11 cellular contexts compared by ENCODE assay signal in genomic region chr1:226871636-226872327, GRCh38. TPM values are rescaled to one million over a fixed set of nuclear protein-coding genes. Genes with fewer than 3 reads are reported as not detected.
A peak's percentile ranks its signal among the peaks of the same experiment; 100 is the strongest.
DNase-seq lines count a peak whose midpoint lies in the region; ATAC-seq, FAIRE-seq and TF ChIP-seq lines count a peak whose summit lies in the region.
"Had no signal": no experiment of that assay in that cellular context is flagged by ENCODE, and none has a peak within 500 bp of the region (broad histone marks: within the 10 kb centered on the region; RNA-seq: fewer than 3 reads in every experiment).

No MANE protein-coding gene starts in this region.

- peaks cover 3% of the 10 kb centered on the region for H3K36me3 Mint-ChIP-seq in T-helper 1 cell treated with Interleukin-12 subunit alpha and Interleukin-12 subunit beta and Interleukin-4 antibody, amounts not matched to agents 30 μg/mL and 1 μg/mL, for 36 hours (ENCODE audit: low read depth)
- H3K36me3 Mint-ChIP-seq in activated T-helper 17 cell treated with anti-CD3 and anti-CD28 coated beads, Interleukin-2, amount 50 U/mL, for 72 hours (ENCODE audit: low read depth), result no peaks in the 10 kb centered on the region

- no peaks in the 10 kb centered on the region for H3K9me3 Mint-ChIP-seq in T-helper 1 cell treated with Interleukin-12 subunit alpha and Interleukin-12 subunit beta and Interleukin-4 antibody, amounts not matched to agents 30 μg/mL and 1 μg/mL, for 36 hours
- H3K9me3 Mint-ChIP-seq in activated T-helper 17 cell treated with anti-CD3 and anti-CD28 coated beads, Interleukin-2, amount 50 U/mL, for 72 hours, result no peaks in the 10 kb centered on the region

- no peaks in the 10 kb centered on the region for H3K79me2 ChIP-seq in keratinocyte (ENCODE audit: control insufficient read depth, insufficient read depth, low read length)

- H3K9me1 ChIP-seq in keratinocyte (ENCODE audit: control insufficient read depth, extremely low read depth, insufficient read depth, low read length), result no peaks in the 10 kb centered on the region

- no peak for ATAC-seq in activated T-helper 17 cell treated with anti-CD3 and anti-CD28 coated beads, Interleukin-2, amount 50 U/mL, for 72 hours (replicated peaks)
- no peak for ATAC-seq in GM18502 (IDR thresholded peaks at IDR 0.05; ENCODE audit: poor library complexity, unreplicated experiment)

- H3K27ac ChIP-seq in keratinocyte (ENCODE audit: control insufficient read depth, insufficient read depth, low read length), result no peak overlapping the region
- H3K27ac ChIP-seq: brain microvascular endothelial cell, neutrophil had no signal

- H3K27me3 Mint-ChIP-seq in T-helper 1 cell treated with Interleukin-12 subunit alpha and Interleukin-12 subunit beta and Interleukin-4 antibody, amounts not matched to agents 30 μg/mL and 1 μg/mL, for 36 hours (ENCODE audit: low read depth), result peaks cover 12% of the 10 kb centered on the region
- peaks cover 8% of the 10 kb centered on the region for H3K27me3 Mint-ChIP-seq in activated T-helper 17 cell treated with anti-CD3 and anti-CD28 coated beads, Interleukin-2, amount 50 U/mL, for 72 hours

- no peaks in the 10 kb centered on the region for H3K27me3 ChIP-seq in keratinocyte (ENCODE audit: control insufficient read depth, extremely low read depth, insufficient read depth, low read length)
- H3K27me3 ChIP-seq: brain microvascular endothelial cell had no signal

- no peaks in the 10 kb centered on the region for H3K9me3 ChIP-seq in keratinocyte (ENCODE audit: control insufficient read depth, low read depth, low read length)
- H3K9me3 ChIP-seq: neutrophil had no signal

- peaks cover 19% of the 10 kb centered on the region for H3K4me1 Mint-ChIP-seq in T-helper 1 cell treated with Interleukin-12 subunit alpha and Interleukin-12 subunit beta and Interleukin-4 antibody, amounts not matched to agents 30 μg/mL and 1 μg/mL, for 36 hours (ENCODE audit: low read depth)
- H3K4me1 Mint-ChIP-seq in activated T-helper 17 cell treated with anti-CD3 and anti-CD28 coated beads, Interleukin-2, amount 50 U/mL, for 72 hours, result peaks cover 4% of the 10 kb centered on the region

- no peak overlapping the region for H2AFZ ChIP-seq in keratinocyte (ENCODE audit: control insufficient read depth, low read length)

- dilution Hi-C loops in keratinocyte (cut with MboI; ENCODE audit: extremely low pct_ligation_motif_present, low sequenced_read_pairs), result no loop called here

- H3K4me3 ChIP-seq in keratinocyte (ENCODE audit: control insufficient read depth in 2 of 3, extremely low read depth in 1 of 3, insufficient read depth in 2 of 3, low read depth in 1 of 3, low read length in 3 of 3), result peak overlapping the region; percentile 48 to 70 (median 69)

- TF ChIP-seq CTCF in keratinocyte (optimal IDR thresholded peaks at IDR 0.05 in 1 of 3, IDR thresholded peaks at IDR 0.05 in 1 of 3, conservative IDR thresholded peaks at IDR 0.05 in 1 of 3; ENCODE audit: extremely low read depth in 1 of 3, insufficient read depth in 2 of 3, low read length in 3 of 3), result no peak

- peak overlapping the region; percentile 72 for H3K4me3 Mint-ChIP-seq in T-helper 1 cell treated with Interleukin-12 subunit alpha and Interleukin-12 subunit beta and Interleukin-4 antibody, amounts not matched to agents 30 μg/mL and 1 μg/mL, for 36 hours
- H3K4me3 Mint-ChIP-seq in activated T-helper 17 cell treated with anti-CD3 and anti-CD28 coated beads, Interleukin-2, amount 50 U/mL, for 72 hours, result peak overlapping the region; percentile 69

- peak overlapping the region; percentile 36 for H3K27ac Mint-ChIP-seq in T-helper 1 cell treated with Interleukin-12 subunit alpha and Interleukin-12 subunit beta and Interleukin-4 antibody, amounts not matched to agents 30 μg/mL and 1 μg/mL, for 36 hours
- no peak overlapping the region for H3K27ac Mint-ChIP-seq in activated T-helper 17 cell treated with anti-CD3 and anti-CD28 coated beads, Interleukin-2, amount 50 U/mL, for 72 hours

- DNase-seq in T-helper 1 cell, result no peak
- no peak for DNase-seq in keratinocyte (ENCODE audit: low read depth, low spot score)
- DNase-seq in stimulated activated CD8-positive, alpha-beta memory T cell treated with anti-CD3 and anti-CD28 coated beads, Interleukin-4, amount 100 ng/mL, for 48 hours, result peak; percentile 23
- no peak for DNase-seq in posterior cingulate gyrus
- no peak for DNase-seq in NCI-H187 treated with DMSO at 0.1 percent for 48 hours (lab: John Stamatoyannopoulos, UW)
- DNase-seq: SHP77 treated with DMSO at 0.1 percent for 48 hours had no signal

- H4K20me1 ChIP-seq in keratinocyte (ENCODE audit: control insufficient read depth, extremely low read depth, insufficient read depth, low read length), result no peaks in the 10 kb centered on the region

- no peak for FAIRE-seq in keratinocyte (lab: Jason Lieb, UNC)

- H3K4me1 ChIP-seq in keratinocyte (ENCODE audit: control insufficient read depth, extremely low read depth, insufficient read depth, low read length), result peaks cover 30% of the 10 kb centered on the region

- H3K36me3 ChIP-seq in keratinocyte (ENCODE audit: control insufficient read depth in 2 of 2, extremely low read depth in 1 of 2, insufficient read depth in 2 of 2, low read length in 2 of 2), result peaks cover 0 to 1% of the 10 kb centered on the region in 2 experiments
- H3K36me3 ChIP-seq: brain microvascular endothelial cell, neutrophil had no signal

- no peak overlapping the region for H3K9ac ChIP-seq in keratinocyte (ENCODE audit: control insufficient read depth, extremely low read depth, insufficient read depth, low read length)

- peak overlapping the region; percentile 65 for H3K4me2 ChIP-seq in keratinocyte (ENCODE audit: control insufficient read depth, extremely low read depth, insufficient read depth, low read depth, low read length)

- intact Hi-C loops in posterior cingulate gyrus (cut with DNase I), result no loop called here

RNA-seq across cellular contexts. Expression of gene PSEN2, which starts 1.4 kb away (rescaled TPM):
- 10 to 100 TPM in 1 of 2 donors, 1 to 10 TPM in 1; 8.2 to 11.0 TPM for total RNA-seq in activated T-helper 17 cell treated with anti-CD3 and anti-CD28 coated beads, Interleukin-2, amount 50 U/mL, for 72 hours
- 9.5 to 13.9 TPM (median 11.5 TPM) in 3 replicates for polyA plus RNA-seq in keratinocyte
- polyA plus RNA-seq in keratinocyte (2011; ENCODE audit: low read depth), result 6.6 TPM
- polyA plus RNA-seq in keratinocyte (2011; cell fraction: cytosol; rRNA removed), result 6.0 and 7.3 TPM in 2 replicates
- polyA plus RNA-seq in keratinocyte (2011; cell fraction: nucleus; rRNA removed), result 29.3 and 31.0 TPM in 2 replicates
- 9.2 and 10.3 TPM in 2 replicates for polyA plus RNA-seq in keratinocyte (2012; ENCODE audit: low replicate concordance)
- 15.0 to 20.8 TPM (median 20.0 TPM) in 3 replicates for polyA minus RNA-seq in keratinocyte
- 11.1 TPM for polyA minus RNA-seq in keratinocyte (2011; cell fraction: cytosol; rRNA and poly(A)+ RNA removed)
- 19.0 and 25.9 TPM in 2 replicates for polyA minus RNA-seq in keratinocyte (2011; cell fraction: nucleus; rRNA and poly(A)+ RNA removed)
